In the genomic region with DNA sequence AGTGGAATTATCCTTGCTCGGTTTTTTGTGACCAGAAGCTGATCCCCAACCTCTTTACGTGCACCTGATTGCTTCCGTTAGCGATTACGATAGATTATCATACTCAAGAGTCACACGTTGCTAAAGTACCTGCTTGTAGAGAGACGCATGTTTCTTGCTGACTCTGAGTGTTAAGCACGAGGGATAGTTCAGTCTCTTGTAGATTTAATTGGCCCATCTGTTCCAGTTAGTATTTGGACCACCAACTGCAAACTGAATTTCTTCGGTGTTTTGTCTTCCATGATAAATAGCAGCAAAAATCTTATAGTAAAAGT, we compare ENCODE assay signal across 8 cellular contexts. TPM values are rescaled to one million over a fixed set of nuclear protein-coding genes. Genes with fewer than 3 reads are reported as not detected.
DNase-seq lines count a peak whose midpoint lies in the region; ATAC-seq and TF ChIP-seq lines count a peak whose summit lies in the region.

No MANE protein-coding gene starts in this region.

- peaks cover 13% of the 10 kb centered on the region for H3K4me1 ChIP-seq in ACC112 (ENCODE audit: control insufficient read depth, insufficient read depth, low read length, unreplicated experiment)
- H3K4me1 ChIP-seq in RWPE2 (ENCODE audit: insufficient read depth, poor library complexity, severe bottlenecking), result peaks cover 7% of the 10 kb centered on the region

- H3K27me3 ChIP-seq in ACC112 (ENCODE audit: insufficient read depth, low read length) (no peaks in the 10 kb centered on the region), RWPE2 (ENCODE audit: insufficient read depth, poor library complexity, severe bottlenecking) (no peaks in the 10 kb centered on the region)

- no peak for DNase-seq in RWPE2 (ENCODE audit: low spot score)
- DNase-seq in fibroblast of villous mesenchyme (ENCODE audit: low read depth), result no peak
- DNase-seq in skeletal muscle cell (ENCODE audit: low read depth), result no peak
- no peak for DNase-seq in stimulated activated CD4-positive, alpha-beta T cell treated with anti-CD3 and anti-CD28 coated beads, Interleukin-4, amount 100 ng/mL, for 24 hours
- no peak for DNase-seq in superior temporal gyrus (ENCODE audit: extremely low spot score)

- TF ChIP-seq CTCF in RWPE2 (IDR thresholded peaks at IDR 0.05; ENCODE audit: poor library complexity, severe bottlenecking) (no peak), fibroblast of villous mesenchyme (IDR thresholded peaks at IDR 0.05; ENCODE audit: insufficient read depth, low read depth, low read length) (no peak)

- H3K4me3 ChIP-seq in ACC112 (ENCODE audit: low read depth, low read length) (peak overlapping the region; percentile 97), RWPE2 (ENCODE audit: severe bottlenecking) (peak overlapping the region; percentile 65), fibroblast of villous mesenchyme (ENCODE audit: low read depth, low read length) (peak overlapping the region; percentile 77), skeletal muscle cell (ENCODE audit: low read depth, low read length) (peak overlapping the region; percentile 89)

- peak; percentile 22 for ATAC-seq in GM18517 (IDR thresholded peaks at IDR 0.05; ENCODE audit: unreplicated experiment)
- ATAC-seq in HG03064 (IDR thresholded peaks at IDR 0.05; ENCODE audit: low read depth, unreplicated experiment), result peak; percentile 5
- peak; percentile 15 for ATAC-seq in RWPE2 (ENCODE audit: low read depth)

- no peaks in the 10 kb centered on the region for H3K9me3 ChIP-seq in RWPE2 (ENCODE audit: severe bottlenecking)

- peaks cover 13% of the 10 kb centered on the region; the same call in 1 of the 2 replicates for H3K36me3 ChIP-seq in ACC112 (ENCODE audit: insufficient read depth, low read length)
- H3K36me3 ChIP-seq in RWPE2 (ENCODE audit: low read depth), result peaks cover 36% of the 10 kb centered on the region

- H2AFZ ChIP-seq in ACC112 (ENCODE audit: low read length, unreplicated experiment), result peak overlapping the region; percentile 98

- H3K27ac ChIP-seq in ACC112 (ENCODE audit: low read depth, low read length) (peak overlapping the region; percentile 85), RWPE2 (ENCODE audit: poor library complexity, severe bottlenecking) (peak overlapping the region; percentile 76)

- peaks cover 29% of the 10 kb centered on the region for H3K79me2 ChIP-seq in ACC112 (ENCODE audit: control insufficient read depth, insufficient read depth, low read length, unreplicated experiment)

RNA-seq across cellular contexts. Expression of gene COX18, which starts 0.5 kb away (rescaled TPM):
- total RNA-seq in fibroblast of villous mesenchyme, result 31.6 and 36.3 TPM in 2 replicates
